ENCODE assay signal across 18 cellular contexts in genomic region chr22:45640941-45641621, GRCh38. TPM values are rescaled to one million over a fixed set of nuclear protein-coding genes. Genes with fewer than 3 reads are reported as not detected.
DNase-seq lines count a peak whose midpoint lies in the region; ATAC-seq lines count a peak whose summit lies in the region.
"Had no signal": no experiment of that assay in that cellular context is flagged by ENCODE, and none has a peak within 500 bp of the region (broad histone marks: within the 10 kb centered on the region; RNA-seq: fewer than 3 reads in every experiment).

No MANE protein-coding gene starts in this region.

- no peaks in the 10 kb centered on the region for H3K36me3 Mint-ChIP-seq in activated CD8-positive, alpha-beta memory T cell treated with anti-CD3 and anti-CD28 coated beads, Interleukin-2, amount 10 ng/mL, durations not matched to agents 7 days and 5 days
- H3K36me3 Mint-ChIP-seq: CD8-positive, alpha-beta memory T cell had no signal

- peaks cover 60% of the 10 kb centered on the region for H3K27me3 Mint-ChIP-seq in activated CD8-positive, alpha-beta memory T cell treated with anti-CD3 and anti-CD28 coated beads, Interleukin-2, amount 10 ng/mL, durations not matched to agents 7 days and 5 days

- H3K27ac Mint-ChIP-seq in activated CD8-positive, alpha-beta memory T cell treated with anti-CD3 and anti-CD28 coated beads, Interleukin-2, amount 10 ng/mL, durations not matched to agents 7 days and 5 days: no peak overlapping the region

- CTCF ChIA-PET in activated CD8-positive, alpha-beta memory T cell treated with anti-CD3 and anti-CD28 coated beads, Interleukin-2, amount 10 ng/mL, durations not matched to agents 7 days and 5 days (lab: Charles Lee): no interaction called here

- H3K9me3 Mint-ChIP-seq in activated CD8-positive, alpha-beta memory T cell treated with anti-CD3 and anti-CD28 coated beads, Interleukin-2, amount 10 ng/mL, durations not matched to agents 7 days and 5 days (ENCODE audit: low read depth): no peaks in the 10 kb centered on the region
- H3K9me3 Mint-ChIP-seq: CD8-positive, alpha-beta memory T cell had no signal

- H3K4me1 Mint-ChIP-seq in activated CD8-positive, alpha-beta memory T cell treated with anti-CD3 and anti-CD28 coated beads, Interleukin-2, amount 10 ng/mL, durations not matched to agents 7 days and 5 days: peaks cover 59% of the 10 kb centered on the region

- ATAC-seq in activated CD8-positive, alpha-beta memory T cell treated with anti-CD3 and anti-CD28 coated beads, Interleukin-2, amount 10 ng/mL, durations not matched to agents 7 days and 5 days: no peak
- no peak for ATAC-seq in GM18870 (IDR thresholded peaks at IDR 0.05; ENCODE audit: unreplicated experiment)
- no peak for ATAC-seq in GM19324 (IDR thresholded peaks at IDR 0.05; ENCODE audit: low FRiP score, unreplicated experiment)

- H3K4me3 Mint-ChIP-seq in activated CD8-positive, alpha-beta memory T cell treated with anti-CD3 and anti-CD28 coated beads, Interleukin-2, amount 10 ng/mL, durations not matched to agents 7 days and 5 days: no peak overlapping the region

- peak; percentile 37 for DNase-seq in activated CD8-positive, alpha-beta memory T cell treated with anti-CD3 and anti-CD28 coated beads for 24 hours
- DNase-seq in activated CD8-positive, alpha-beta memory T cell treated with anti-CD3 and anti-CD28 coated beads, Interleukin-2, amount 50 U/mL, for 4 hours: no peak
- DNase-seq in activated CD8-positive, alpha-beta memory T cell treated with anti-CD3 and anti-CD28 coated beads, Interleukin-2, amount 10 ng/mL, durations not matched to agents 7 days and 5 days: peak; percentile 29
- DNase-seq in mesenteric fat pad (ENCODE audit: low spot score) (peak; percentile 83), NCI-H1694 (lab: John Stamatoyannopoulos, UW) (no peak), occipital lobe (lab: John Stamatoyannopoulos, UW) (no peak)
- DNase-seq: CD8-positive, alpha-beta memory T cell; Kasumi-1; MG63; NCI-H1417 treated with DMSO at 0.1 percent for 48 hours; NCI-H187 treated with DMSO at 0.1 percent for 48 hours; NCI-H2107; NCI-H446 treated with DMSO at 0.1 percent for 48 hours; NCI-H526 treated with DMSO at 0.1 percent for 48 hours; OCI-M1; SHP77 had no signal

RNA-seq across cellular contexts. Expression of gene ATXN10, which starts 30.6 kb away (rescaled TPM):
- total RNA-seq in activated CD8-positive, alpha-beta memory T cell treated with anti-CD3 and anti-CD28 coated beads, Interleukin-2, amount 10 ng/mL, durations not matched to agents 7 days and 5 days: 100 to 1,000 TPM in 1 of 2 experiments, 10 to 100 TPM in 1; 93.6 to 112 TPM
- total RNA-seq in mesenteric fat pad (107 TPM), occipital lobe (326 TPM)

Comparison
In these comparisons a context has a peak if more than half of its experiments do, and no peak if none do; other contexts are left out.
1. DNase-seq: peak in activated CD8-positive, alpha-beta memory T cell treated with anti-CD3 and anti-CD28 coated beads for 24 hours (single experiment), activated CD8-positive, alpha-beta memory T cell treated with anti-CD3 and anti-CD28 coated beads, Interleukin-2, amount 10 ng/mL, durations not matched to agents 7 days and 5 days (single experiment) and mesenteric fat pad (single experiment); none in activated CD8-positive, alpha-beta memory T cell treated with anti-CD3 and anti-CD28 coated beads, Interleukin-2, amount 50 U/mL, for 4 hours (single experiment), NCI-H1694 (single experiment) and occipital lobe (single experiment).